ENCODE assay signal across 9 cellular contexts in genomic region chr2:74181739-74182138, GRCh38. TPM values are rescaled to one million over a fixed set of nuclear protein-coding genes. Genes with fewer than 3 reads are reported as not detected.
DNase-seq lines count a peak whose midpoint lies in the region; ATAC-seq, FAIRE-seq and TF ChIP-seq lines count a peak whose summit lies in the region.
"Had no signal": no experiment of that assay in that cellular context is flagged by ENCODE, and none has a peak within 500 bp of the region (broad histone marks: within the 10 kb centered on the region; RNA-seq: fewer than 3 reads in every experiment).

No MANE protein-coding gene starts in this region.

- ATAC-seq in HG03378 (IDR thresholded peaks at IDR 0.05; ENCODE audit: unreplicated experiment), result peak; percentile 24

- H3K4me3 ChIP-seq in lower leg skin (ENCODE audit: low read depth, poor library complexity, severe bottlenecking), result no peak overlapping the region
- H3K4me3 ChIP-seq: SK-N-MC had no signal

- FAIRE-seq in frontal cortex (lab: Jason Lieb, UNC), result no peak

- peak; percentile 49 for DNase-seq in activated CD8-positive, alpha-beta memory T cell treated with anti-CD3 and anti-CD28 coated beads, Interleukin-2, amount 50 U/mL, for 48 hours
- no peak for DNase-seq in activated CD8-positive, alpha-beta memory T cell treated with anti-CD3 and anti-CD28 coated beads for 24 hours
- DNase-seq in SIG-M5 treated with dmso at 0.1 percent for 504 hours (lab: John Stamatoyannopoulos, UW; ENCODE audit: unreplicated experiment) (peak; percentile 99), lower leg skin (ENCODE audit: low spot score in 2 of 2) (peak; percentile 64 to 71), NCI-H774 (lab: John Stamatoyannopoulos, UW) (no peak), H4 (ENCODE audit: low spot score) (no peak), frontal cortex (ENCODE audit: low spot score in 2 of 2) (no peak)

- WGBS in lower leg skin, 2 donors, result 36 to 38% methylated on average over 7 of the region's 7 CpGs

- no peak for TF ChIP-seq POLR2A in lower leg skin (IDR thresholded peaks at IDR 0.05)

- intact Hi-C loops in lower leg skin (cut with DNase I; ENCODE audit: low total_unique reads), result no loop called here

- no peak for TF ChIP-seq CTCF in lower leg skin (IDR thresholded peaks at IDR 0.05)

RNA-seq across cellular contexts. Expression of gene MOB1A, which starts 3.1 kb away (rescaled TPM):
- 10 to 100 TPM; 62.7 to 90.8 (median 76.6) TPM for total RNA-seq in lower leg skin
- total RNA-seq in H4 (2014; rRNA removed; shearing (Covaris generic)), result 147 and 150 TPM in 2 replicates
- total RNA-seq in frontal cortex, result 51.8 TPM

RNA-seq across cellular contexts. Expression of gene MTHFD2, which starts 16.7 kb away (rescaled TPM):
- 10 to 100 TPM; 12.5 to 31.8 (median 17.5) TPM for total RNA-seq in lower leg skin
- total RNA-seq in H4 (2014; rRNA removed; shearing (Covaris generic)), result 257 and 261 TPM in 2 replicates
- total RNA-seq in frontal cortex, result 28.1 TPM

RNA-seq across cellular contexts. Expression of gene BOLA3, which starts 34.0 kb away (rescaled TPM):
- total RNA-seq in lower leg skin (10 to 100 TPM in 3 of 4 donors, 1 to 10 TPM in 1; 7.8 to 19.9 (median 16.6) TPM), frontal cortex (29.8 TPM)
- 144 and 202 TPM in 2 replicates for total RNA-seq in H4 (2014; rRNA removed; shearing (Covaris generic))

Comparison
In these comparisons a context has a peak if more than half of its experiments do, and no peak if none do; other contexts are left out.
1. DNase-seq: peak in activated CD8-positive, alpha-beta memory T cell treated with anti-CD3 and anti-CD28 coated beads, Interleukin-2, amount 50 U/mL, for 48 hours (single experiment), SIG-M5 treated with dmso at 0.1 percent for 504 hours (single experiment) and lower leg skin (2 of 2); none in activated CD8-positive, alpha-beta memory T cell treated with anti-CD3 and anti-CD28 coated beads for 24 hours (single experiment), NCI-H774 (single experiment), H4 (single experiment) and frontal cortex (0 of 2).